ENCODE assay signal across 24 cellular contexts in genomic region chr10:113435881-113436280, GRCh38.
DNase-seq lines count a peak whose midpoint lies in the region; ATAC-seq, FAIRE-seq and TF ChIP-seq lines count a peak whose summit lies in the region.
"Had no signal": no experiment of that assay in that cellular context is flagged by ENCODE, and none has a peak within 500 bp of the region (broad histone marks: within the 10 kb centered on the region; RNA-seq: fewer than 3 reads in every experiment).

No MANE protein-coding gene starts in this region.

- H3K9me3 ChIP-seq in MG63 = no peaks in the 10 kb centered on the region
- H3K9me3 ChIP-seq: BE2C had no signal

- H3K27me3 ChIP-seq in MG63 (no peaks in the 10 kb centered on the region), bronchial epithelial cell (ENCODE audit: control insufficient read depth, insufficient read depth, low read length) (no peaks in the 10 kb centered on the region)
- H3K27me3 ChIP-seq: BE2C had no signal

- TF ChIP-seq CTCF in bronchial epithelial cell (IDR thresholded peaks at IDR 0.05; ENCODE audit: insufficient read depth, low read length, severe bottlenecking) = no peak

- peak; percentile 90 for FAIRE-seq in bronchial epithelial cell (lab: Jason Lieb, UNC)
- FAIRE-seq: GM12891, GM19239, HepG2 had no signal

- H3K36me3 ChIP-seq in MG63 = no peaks in the 10 kb centered on the region
- no peaks in the 10 kb centered on the region for H3K36me3 ChIP-seq in bronchial epithelial cell (ENCODE audit: control insufficient read depth, insufficient read depth, low read length)
- H3K36me3 ChIP-seq: BE2C had no signal

- no peak for ATAC-seq in GM21447 (IDR thresholded peaks at IDR 0.05; ENCODE audit: unreplicated experiment)
- no peak for ATAC-seq in HG03442 (IDR thresholded peaks at IDR 0.05; ENCODE audit: unreplicated experiment)
- ATAC-seq in GM21717 (IDR thresholded peaks at IDR 0.05; ENCODE audit: unreplicated experiment) = no peak
- ATAC-seq: HCT116, HepG2 had no signal

- DNase-seq in AG08395 (ENCODE audit: low spot score) (peak; percentile 38), MG63 (peak; percentile 69), bronchial epithelial cell (ENCODE audit: low read depth) (peak; percentile 12), glomerular visceral epithelial cell (ENCODE audit: extremely low spot score) (peak; percentile 2), SKM-1 (lab: John Stamatoyannopoulos, UW; ENCODE audit: unreplicated experiment) (no peak)
- DNase-seq: BE2C; C1 segment of cervical spinal cord; CD4-positive, CD25-positive, alpha-beta regulatory T cell; CD8-positive, alpha-beta memory T cell; COR-L47; DMS 273 treated with DMSO at 0.1 percent for 48 hours; DMS53; DND-41; EL; GOT3; H7; HFFc6 had no signal

- no peak overlapping the region for H3K4me3 ChIP-seq in MG63
- H3K4me3 ChIP-seq in bronchial epithelial cell (ENCODE audit: low read depth, low read length) = no peak overlapping the region
